Comparison of ENCODE assay signal across 12 cellular contexts in genomic region chr11:68441466-68442230, GRCh38. TPM values are rescaled to one million over a fixed set of nuclear protein-coding genes. Genes with fewer than 3 reads are reported as not detected.
DNase-seq lines count a peak whose midpoint lies in the region; TF ChIP-seq lines count a peak whose summit lies in the region.
"Had no signal": no experiment of that assay in that cellular context is flagged by ENCODE, and none has a peak within 500 bp of the region (broad histone marks: within the 10 kb centered on the region; RNA-seq: fewer than 3 reads in every experiment).

No MANE protein-coding gene starts in this region.

- no peaks in the 10 kb centered on the region for H3K36me3 ChIP-seq in GM23248 (ENCODE audit: low read depth)

- 0 out of 2 replicates have a peak, but pooled peaks cover 6% of the 10 kb centered on the region for H3F3A ChIP-seq in GM23248 (ENCODE audit: insufficient read depth)

- H3K27ac ChIP-seq in GM23248 (no peak overlapping the region), coronary artery (no peak overlapping the region)

- H3K79me2 ChIP-seq in GM23248 (ENCODE audit: insufficient read depth): no peaks in the 10 kb centered on the region

- H3K9ac ChIP-seq in GM23248: no peak overlapping the region

- no peaks in the 10 kb centered on the region for H3K9me3 ChIP-seq in GM23248 (ENCODE audit: low read depth)

- H3K27ac Mint-ChIP-seq in activated T-helper 2 cell treated with anti-CD3 and anti-CD28 coated beads, Interferon-gamma antibody, Interleukin-2, Interleukin-4, amounts not matched to agents 10 μg/mL and 5 μg/mL and 100 μg/mL, durations not matched to agents 14 hours and 24 hours and 36 hours: no peak overlapping the region

- H3K36me3 Mint-ChIP-seq in activated T-helper 2 cell treated with anti-CD3 and anti-CD28 coated beads, Interferon-gamma antibody, Interleukin-2, Interleukin-4, amounts not matched to agents 10 μg/mL and 5 μg/mL and 100 μg/mL, durations not matched to agents 14 hours and 24 hours and 36 hours (ENCODE audit: low read depth): no peaks in the 10 kb centered on the region
- H3K36me3 Mint-ChIP-seq: stimulated activated effector memory CD8-positive, alpha-beta T cell treated with anti-CD3 and anti-CD28 coated beads, Interleukin-12 subunit alpha, Interleukin-12 subunit beta, amount 100 ng/mL, for 72 hours had no signal

- no peak overlapping the region for H3K4me3 Mint-ChIP-seq in activated T-helper 2 cell treated with anti-CD3 and anti-CD28 coated beads, Interferon-gamma antibody, Interleukin-2, Interleukin-4, amounts not matched to agents 10 μg/mL and 5 μg/mL and 100 μg/mL, durations not matched to agents 14 hours and 24 hours and 36 hours (ENCODE audit: low read depth)
- H3K4me3 Mint-ChIP-seq: stimulated activated effector memory CD8-positive, alpha-beta T cell treated with anti-CD3 and anti-CD28 coated beads, Interleukin-12 subunit alpha, Interleukin-12 subunit beta, amount 100 ng/mL, for 72 hours had no signal

- H3K9me3 Mint-ChIP-seq in activated T-helper 2 cell treated with anti-CD3 and anti-CD28 coated beads, Interferon-gamma antibody, Interleukin-2, Interleukin-4, amounts not matched to agents 10 μg/mL and 5 μg/mL and 100 μg/mL, durations not matched to agents 14 hours and 24 hours and 36 hours: no peaks in the 10 kb centered on the region
- H3K9me3 Mint-ChIP-seq: stimulated activated effector memory CD8-positive, alpha-beta T cell treated with anti-CD3 and anti-CD28 coated beads, Interleukin-12 subunit alpha, Interleukin-12 subunit beta, amount 100 ng/mL, for 72 hours had no signal

- H3K9me2 ChIP-seq in GM23248 (ENCODE audit: insufficient read depth): no peaks in the 10 kb centered on the region

- no peak for TF ChIP-seq CTCF in fibroblast of pulmonary artery (IDR thresholded peaks at IDR 0.05; ENCODE audit: low read length, missing control alignments)
- TF ChIP-seq CTCF in coronary artery (IDR thresholded peaks at IDR 0.05): no peak

- H3K4me3 ChIP-seq in GM23248: no peak overlapping the region
- H3K4me3 ChIP-seq in fibroblast of pulmonary artery (replicated peaks; ENCODE audit: low read depth, low read length): no peak overlapping the region
- H3K4me3 ChIP-seq in coronary artery: no peak overlapping the region

- H3K4me2 ChIP-seq in GM23248 (ENCODE audit: unreplicated experiment): no peak overlapping the region

- H4K20me1 ChIP-seq in GM23248 (ENCODE audit: insufficient read depth): no peaks in the 10 kb centered on the region

- intact Hi-C loops in activated T-helper 2 cell treated with anti-CD3 and anti-CD28 coated beads, Interferon-gamma antibody, Interleukin-2, Interleukin-4, amounts not matched to agents 10 μg/mL and 5 μg/mL and 100 μg/mL, durations not matched to agents 14 hours and 24 hours and 36 hours (cut with micrococcal nuclease): no loop called here

- H3K27me3 Mint-ChIP-seq in activated T-helper 2 cell treated with anti-CD3 and anti-CD28 coated beads, Interferon-gamma antibody, Interleukin-2, Interleukin-4, amounts not matched to agents 10 μg/mL and 5 μg/mL and 100 μg/mL, durations not matched to agents 14 hours and 24 hours and 36 hours (ENCODE audit: low read depth): no peaks in the 10 kb centered on the region

- WGBS in GM23248 (ENCODE audit: low coverage in 1 of 2, low lambda C conversion rate in 2 of 2, missing lambda C conversion rate in 2 of 2), 2 experiments: 76 to 83% methylated on average over 6 of the region's 6 CpGs

- in situ Hi-C loops in GM23248 (cut with MboI): no loop called here

- H3K27me3 ChIP-seq in GM23248 (replicated peaks; ENCODE audit: insufficient read depth): no peaks in the 10 kb centered on the region

- peaks cover 8% of the 10 kb centered on the region; the same call in 1 of the 2 replicates for H3K4me1 ChIP-seq in GM23248 (ENCODE audit: insufficient read depth)

- no peaks in the 10 kb centered on the region for H3K4me1 Mint-ChIP-seq in activated T-helper 2 cell treated with anti-CD3 and anti-CD28 coated beads, Interferon-gamma antibody, Interleukin-2, Interleukin-4, amounts not matched to agents 10 μg/mL and 5 μg/mL and 100 μg/mL, durations not matched to agents 14 hours and 24 hours and 36 hours (ENCODE audit: low read depth)

- peak; percentile 36 for DNase-seq in A172 (ENCODE audit: low spot score)
- DNase-seq in GM23248: peak; percentile 23
- DNase-seq in NCI-H69 (lab: John Stamatoyannopoulos, UW): peak; percentile 98
- DNase-seq in fibroblast of pulmonary artery (ENCODE audit: low read depth): peak; percentile 14
- DNase-seq in NK-92 treated with Interleukin-12 subunit alpha and Interleukin-12 subunit beta, amount 100 ng/mL, for 24 hours (lab: John Stamatoyannopoulos, UW): no peak
- DNase-seq in activated T-helper 2 cell treated with anti-CD3 and anti-CD28 coated beads, Interferon-gamma antibody, Interleukin-2, Interleukin-4, amounts not matched to agents 10 μg/mL and 5 μg/mL and 100 μg/mL, durations not matched to agents 14 hours and 24 hours and 36 hours (ENCODE audit: low spot score): no peak
- no peak for DNase-seq in coronary artery (ENCODE audit: low spot score)
- DNase-seq in HCEC 1CT: no peak
- DNase-seq: C1 segment of cervical spinal cord, cortex of kidney, right cardiac atrium had no signal

- no peak overlapping the region for H2AFZ ChIP-seq in GM23248

RNA-seq across cellular contexts. Expression of gene PPP6R3, which starts 18.9 kb away (rescaled TPM):
- 94.1 and 116 TPM in 2 replicates for total RNA-seq in A172 (2014; rRNA removed; shearing (Covaris generic))
- total RNA-seq in GM23248 (2014; rRNA removed; shearing (Covaris generic)): 71.2 and 96.0 TPM in 2 replicates
- polyA plus RNA-seq in GM23248 (2016; fragmentation: Nextera tagmentation; extraction: Ambion mirVana): 47.5 and 47.9 TPM in 2 replicates
- total RNA-seq in activated T-helper 2 cell treated with anti-CD3 and anti-CD28 coated beads, Interferon-gamma antibody, Interleukin-2, Interleukin-4, amounts not matched to agents 10 μg/mL and 5 μg/mL and 100 μg/mL, durations not matched to agents 14 hours and 24 hours and 36 hours: 126 and 134 TPM in 2 replicates

Comparison
In these comparisons a context has a peak if more than half of its experiments do, and no peak if none do; other contexts are left out.
1. DNase-seq: peak in A172 (single experiment), GM23248 (single experiment), NCI-H69 (single experiment) and fibroblast of pulmonary artery (single experiment); none in NK-92 treated with Interleukin-12 subunit alpha and Interleukin-12 subunit beta, amount 100 ng/mL, for 24 hours (single experiment), activated T-helper 2 cell treated with anti-CD3 and anti-CD28 coated beads, Interferon-gamma antibody, Interleukin-2, Interleukin-4, amounts not matched to agents 10 μg/mL and 5 μg/mL and 100 μg/mL, durations not matched to agents 14 hours and 24 hours and 36 hours (single experiment), coronary artery (single experiment) and HCEC 1CT (single experiment).